Comparison of ENCODE assay signal across 1 cellular context in the genomic region with DNA sequence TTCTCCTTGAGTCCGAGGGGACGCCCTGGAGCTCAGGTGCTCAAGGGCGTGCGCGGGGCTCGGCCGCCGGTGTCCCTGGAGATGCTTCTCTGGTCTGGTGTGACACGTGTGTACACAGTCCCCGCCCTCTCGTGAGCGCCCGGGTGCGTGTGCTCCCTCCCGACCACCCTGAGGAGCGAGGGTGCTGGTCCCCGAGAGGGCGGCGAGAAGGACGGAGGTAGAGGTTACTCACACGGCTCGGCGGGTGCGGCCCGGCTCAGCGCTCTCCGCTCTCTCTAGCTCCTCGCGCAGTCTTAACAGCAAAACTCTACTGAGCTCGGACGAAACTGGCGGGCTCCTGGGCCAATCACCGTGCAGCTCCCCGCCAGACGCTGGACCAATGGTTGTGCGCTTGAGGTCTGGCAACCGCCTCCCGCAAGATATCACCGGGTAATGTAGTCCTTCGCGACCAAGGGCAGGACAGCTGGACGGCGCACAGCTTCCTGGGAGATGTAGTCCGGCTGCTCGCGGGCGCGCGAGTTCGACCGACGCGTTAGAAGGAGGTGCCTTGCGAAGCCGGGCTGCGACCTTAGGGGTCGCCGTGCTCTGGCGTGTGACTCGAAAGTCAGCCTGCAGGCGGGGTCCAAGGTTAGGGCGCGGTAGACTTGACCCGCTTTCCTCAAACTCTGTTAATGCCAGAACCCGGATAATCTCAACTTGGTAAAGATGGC.
TF ChIP-seq lines count a peak whose summit lies in the region.

A gene (minus strand): TSS at position 312 of the 710 bp plus-strand sequence. CDS start 2,669 bp downstream, outside the sequence.

TF ChIP-seq in HepG2, 621 proteins besides CTCF, POLR2A, EP300 and RAD21 (continued from another document and continues in another):
- peak; percentile 71; the same call in 1 of the 2 replicates for TF ChIP-seq ZNF430 (CRISPR knock-in tag; IDR thresholded peaks at IDR 0.05)
- no peak for TF ChIP-seq MBNL3 (CRISPR knock-in tag; conservative IDR thresholded peaks at IDR 0.05)
- TF ChIP-seq ZNF121 (CRISPR knock-in tag; IDR thresholded peaks at IDR 0.05): no peak
- TF ChIP-seq EEA1 (CRISPR knock-in tag; IDR thresholded peaks at IDR 0.05; ENCODE audit: borderline replicate concordance): 0 out of 2 replicates have a peak, but pooled peaks have one; percentile 79
- peak; percentile 98 for TF ChIP-seq ZNF501 (CRISPR knock-in tag; IDR thresholded peaks at IDR 0.05)
- peak; percentile 91 for TF ChIP-seq RARA (CRISPR knock-in tag; IDR thresholded peaks at IDR 0.05)
- TF ChIP-seq SP140L (CRISPR knock-in tag; IDR thresholded peaks at IDR 0.05; ENCODE audit: borderline replicate concordance): no peak
- TF ChIP-seq NPAS2 (CRISPR knock-in tag; IDR thresholded peaks at IDR 0.05; ENCODE audit: borderline replicate concordance): no peak
- TF ChIP-seq, protein P1, sequence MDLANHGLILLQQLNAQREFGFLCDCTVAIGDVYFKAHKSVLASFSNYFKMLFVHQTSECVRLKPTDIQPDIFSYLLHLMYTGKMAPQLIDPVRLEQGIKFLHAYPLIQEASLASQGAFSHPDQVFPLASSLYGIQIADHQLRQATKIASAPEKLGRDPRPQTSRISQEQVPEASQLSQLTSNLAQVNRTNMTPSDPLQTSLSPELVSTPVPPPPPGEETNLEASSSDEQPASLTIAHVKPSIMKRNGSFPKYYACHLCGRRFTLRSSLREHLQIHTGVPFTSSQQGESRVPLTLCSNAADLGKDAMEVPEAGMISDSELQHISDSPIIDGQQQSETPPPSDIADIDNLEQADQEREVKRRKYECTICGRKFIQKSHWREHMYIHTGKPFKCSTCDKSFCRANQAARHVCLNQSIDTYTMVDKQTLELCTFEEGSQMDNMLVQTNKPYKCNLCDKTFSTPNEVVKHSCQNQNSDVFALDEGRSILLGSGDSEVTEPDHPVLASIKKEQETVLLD (CRISPR knock-in tag; IDR thresholded peaks at IDR 0.05; ENCODE audit: low read depth): no peak
- TF ChIP-seq, protein P2, sequence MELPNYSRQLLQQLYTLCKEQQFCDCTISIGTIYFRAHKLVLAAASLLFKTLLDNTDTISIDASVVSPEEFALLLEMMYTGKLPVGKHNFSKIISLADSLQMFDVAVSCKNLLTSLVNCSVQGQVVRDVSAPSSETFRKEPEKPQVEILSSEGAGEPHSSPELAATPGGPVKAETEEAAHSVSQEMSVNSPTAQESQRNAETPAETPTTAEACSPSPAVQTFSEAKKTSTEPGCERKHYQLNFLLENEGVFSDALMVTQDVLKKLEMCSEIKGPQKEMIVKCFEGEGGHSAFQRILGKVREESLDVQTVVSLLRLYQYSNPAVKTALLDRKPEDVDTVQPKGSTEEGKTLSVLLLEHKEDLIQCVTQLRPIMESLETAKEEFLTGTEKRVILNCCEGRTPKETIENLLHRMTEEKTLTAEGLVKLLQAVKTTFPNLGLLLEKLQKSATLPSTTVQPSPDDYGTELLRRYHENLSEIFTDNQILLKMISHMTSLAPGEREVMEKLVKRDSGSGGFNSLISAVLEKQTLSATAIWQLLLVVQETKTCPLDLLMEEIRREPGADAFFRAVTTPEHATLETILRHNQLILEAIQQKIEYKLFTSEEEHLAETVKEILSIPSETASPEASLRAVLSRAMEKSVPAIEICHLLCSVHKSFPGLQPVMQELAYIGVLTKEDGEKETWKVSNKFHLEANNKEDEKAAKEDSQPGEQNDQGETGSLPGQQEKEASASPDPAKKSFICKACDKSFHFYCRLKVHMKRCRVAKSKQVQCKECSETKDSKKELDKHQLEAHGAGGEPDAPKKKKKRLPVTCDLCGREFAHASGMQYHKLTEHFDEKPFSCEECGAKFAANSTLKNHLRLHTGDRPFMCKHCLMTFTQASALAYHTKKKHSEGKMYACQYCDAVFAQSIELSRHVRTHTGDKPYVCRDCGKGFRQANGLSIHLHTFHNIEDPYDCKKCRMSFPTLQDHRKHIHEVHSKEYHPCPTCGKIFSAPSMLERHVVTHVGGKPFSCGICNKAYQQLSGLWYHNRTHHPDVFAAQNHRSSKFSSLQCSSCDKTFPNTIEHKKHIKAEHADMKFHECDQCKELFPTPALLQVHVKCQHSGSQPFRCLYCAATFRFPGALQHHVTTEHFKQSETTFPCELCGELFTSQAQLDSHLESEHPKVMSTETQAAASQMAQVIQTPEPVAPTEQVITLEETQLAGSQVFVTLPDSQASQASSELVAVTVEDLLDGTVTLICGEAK (IDR thresholded peaks at IDR 0.05): no peak
- TF ChIP-seq, protein P2 (CRISPR knock-in tag; IDR thresholded peaks at IDR 0.05): no peak; the same call in 1 of the 2 replicates
- TF ChIP-seq ZNF225 (CRISPR knock-in tag; IDR thresholded peaks at IDR 0.05): peak; percentile 83
- peak; percentile 48 for TF ChIP-seq ZNF883 (CRISPR knock-in tag; IDR thresholded peaks at IDR 0.05; ENCODE audit: not compliant biosample characterization)
- no peak for TF ChIP-seq CENPT (CRISPR knock-in tag; IDR thresholded peaks at IDR 0.05; ENCODE audit: low read depth)
- TF ChIP-seq, protein P3, sequence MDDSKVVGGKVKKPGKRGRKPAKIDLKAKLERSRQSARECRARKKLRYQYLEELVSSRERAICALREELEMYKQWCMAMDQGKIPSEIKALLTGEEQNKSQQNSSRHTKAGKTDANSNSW (CRISPR knock-in tag; IDR thresholded peaks at IDR 0.05; ENCODE audit: borderline replicate concordance): no peak
- peak; percentile 81; the same call in 1 of the 2 replicates for TF ChIP-seq ZNF792 (CRISPR knock-in tag; IDR thresholded peaks at IDR 0.05)
- TF ChIP-seq, protein P4, sequence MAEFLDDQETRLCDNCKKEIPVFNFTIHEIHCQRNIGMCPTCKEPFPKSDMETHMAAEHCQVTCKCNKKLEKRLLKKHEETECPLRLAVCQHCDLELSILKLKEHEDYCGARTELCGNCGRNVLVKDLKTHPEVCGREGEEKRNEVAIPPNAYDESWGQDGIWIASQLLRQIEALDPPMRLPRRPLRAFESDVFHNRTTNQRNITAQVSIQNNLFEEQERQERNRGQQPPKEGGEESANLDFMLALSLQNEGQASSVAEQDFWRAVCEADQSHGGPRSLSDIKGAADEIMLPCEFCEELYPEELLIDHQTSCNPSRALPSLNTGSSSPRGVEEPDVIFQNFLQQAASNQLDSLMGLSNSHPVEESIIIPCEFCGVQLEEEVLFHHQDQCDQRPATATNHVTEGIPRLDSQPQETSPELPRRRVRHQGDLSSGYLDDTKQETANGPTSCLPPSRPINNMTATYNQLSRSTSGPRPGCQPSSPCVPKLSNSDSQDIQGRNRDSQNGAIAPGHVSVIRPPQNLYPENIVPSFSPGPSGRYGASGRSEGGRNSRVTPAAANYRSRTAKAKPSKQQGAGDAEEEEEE (CRISPR knock-in tag; IDR thresholded peaks at IDR 0.05; ENCODE audit: borderline replicate concordance): no peak
- TF ChIP-seq, protein P5, sequence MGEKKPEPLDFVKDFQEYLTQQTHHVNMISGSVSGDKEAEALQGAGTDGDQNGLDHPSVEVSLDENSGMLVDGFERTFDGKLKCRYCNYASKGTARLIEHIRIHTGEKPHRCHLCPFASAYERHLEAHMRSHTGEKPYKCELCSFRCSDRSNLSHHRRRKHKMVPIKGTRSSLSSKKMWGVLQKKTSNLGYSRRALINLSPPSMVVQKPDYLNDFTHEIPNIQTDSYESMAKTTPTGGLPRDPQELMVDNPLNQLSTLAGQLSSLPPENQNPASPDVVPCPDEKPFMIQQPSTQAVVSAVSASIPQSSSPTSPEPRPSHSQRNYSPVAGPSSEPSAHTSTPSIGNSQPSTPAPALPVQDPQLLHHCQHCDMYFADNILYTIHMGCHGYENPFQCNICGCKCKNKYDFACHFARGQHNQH (CRISPR knock-in tag; IDR thresholded peaks at IDR 0.05): peak; percentile 94
- TF ChIP-seq, protein P6, sequence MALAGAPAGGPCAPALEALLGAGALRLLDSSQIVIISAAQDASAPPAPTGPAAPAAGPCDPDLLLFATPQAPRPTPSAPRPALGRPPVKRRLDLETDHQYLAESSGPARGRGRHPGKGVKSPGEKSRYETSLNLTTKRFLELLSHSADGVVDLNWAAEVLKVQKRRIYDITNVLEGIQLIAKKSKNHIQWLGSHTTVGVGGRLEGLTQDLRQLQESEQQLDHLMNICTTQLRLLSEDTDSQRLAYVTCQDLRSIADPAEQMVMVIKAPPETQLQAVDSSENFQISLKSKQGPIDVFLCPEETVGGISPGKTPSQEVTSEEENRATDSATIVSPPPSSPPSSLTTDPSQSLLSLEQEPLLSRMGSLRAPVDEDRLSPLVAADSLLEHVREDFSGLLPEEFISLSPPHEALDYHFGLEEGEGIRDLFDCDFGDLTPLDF (CRISPR knock-in tag; IDR thresholded peaks at IDR 0.05): peak; percentile 89
- TF ChIP-seq, protein P7, sequence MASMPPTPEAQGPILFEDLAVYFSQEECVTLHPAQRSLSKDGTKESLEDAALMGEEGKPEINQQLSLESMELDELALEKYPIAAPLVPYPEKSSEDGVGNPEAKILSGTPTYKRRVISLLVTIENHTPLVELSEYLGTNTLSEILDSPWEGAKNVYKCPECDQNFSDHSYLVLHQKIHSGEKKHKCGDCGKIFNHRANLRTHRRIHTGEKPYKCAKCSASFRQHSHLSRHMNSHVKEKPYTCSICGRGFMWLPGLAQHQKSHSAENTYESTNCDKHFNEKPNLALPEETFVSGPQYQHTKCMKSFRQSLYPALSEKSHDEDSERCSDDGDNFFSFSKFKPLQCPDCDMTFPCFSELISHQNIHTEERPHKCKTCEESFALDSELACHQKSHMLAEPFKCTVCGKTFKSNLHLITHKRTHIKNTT (CRISPR knock-in tag; IDR thresholded peaks at IDR 0.05): no peak
- peak; percentile 95 for TF ChIP-seq GABPB1 (CRISPR knock-in tag; IDR thresholded peaks at IDR 0.05)
- peak; percentile 68; the same call in 1 of the 2 replicates for TF ChIP-seq ZMYM3 (CRISPR knock-in tag; IDR thresholded peaks at IDR 0.05)
- peak; percentile 52; the same call in 1 of the 2 replicates for TF ChIP-seq ATF7-NPFF (CRISPR knock-in tag; IDR thresholded peaks at IDR 0.05; ENCODE audit: low read depth)
- TF ChIP-seq, protein P8, sequence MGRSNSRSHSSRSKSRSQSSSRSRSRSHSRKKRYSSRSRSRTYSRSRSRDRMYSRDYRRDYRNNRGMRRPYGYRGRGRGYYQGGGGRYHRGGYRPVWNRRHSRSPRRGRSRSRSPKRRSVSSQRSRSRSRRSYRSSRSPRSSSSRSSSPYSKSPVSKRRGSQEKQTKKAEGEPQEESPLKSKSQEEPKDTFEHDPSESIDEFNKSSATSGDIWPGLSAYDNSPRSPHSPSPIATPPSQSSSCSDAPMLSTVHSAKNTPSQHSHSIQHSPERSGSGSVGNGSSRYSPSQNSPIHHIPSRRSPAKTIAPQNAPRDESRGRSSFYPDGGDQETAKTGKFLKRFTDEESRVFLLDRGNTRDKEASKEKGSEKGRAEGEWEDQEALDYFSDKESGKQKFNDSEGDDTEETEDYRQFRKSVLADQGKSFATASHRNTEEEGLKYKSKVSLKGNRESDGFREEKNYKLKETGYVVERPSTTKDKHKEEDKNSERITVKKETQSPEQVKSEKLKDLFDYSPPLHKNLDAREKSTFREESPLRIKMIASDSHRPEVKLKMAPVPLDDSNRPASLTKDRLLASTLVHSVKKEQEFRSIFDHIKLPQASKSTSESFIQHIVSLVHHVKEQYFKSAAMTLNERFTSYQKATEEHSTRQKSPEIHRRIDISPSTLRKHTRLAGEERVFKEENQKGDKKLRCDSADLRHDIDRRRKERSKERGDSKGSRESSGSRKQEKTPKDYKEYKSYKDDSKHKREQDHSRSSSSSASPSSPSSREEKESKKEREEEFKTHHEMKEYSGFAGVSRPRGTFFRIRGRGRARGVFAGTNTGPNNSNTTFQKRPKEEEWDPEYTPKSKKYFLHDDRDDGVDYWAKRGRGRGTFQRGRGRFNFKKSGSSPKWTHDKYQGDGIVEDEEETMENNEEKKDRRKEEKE (IDR thresholded peaks at IDR 0.05): no peak
- TF ChIP-seq ZNF563 (CRISPR knock-in tag; IDR thresholded peaks at IDR 0.05): no peak; the same call in 1 of the 2 replicates
- no peak for TF ChIP-seq HNRNPL (IDR thresholded peaks at IDR 0.05; ENCODE audit: low read depth, low read length)
- no peak for TF ChIP-seq LCORL (IDR thresholded peaks at IDR 0.05)
- TF ChIP-seq LCORL (CRISPR knock-in tag; IDR thresholded peaks at IDR 0.05): peak; percentile 88
- TF ChIP-seq ZNF678 (CRISPR knock-in tag; IDR thresholded peaks at IDR 0.05): no peak
- TF ChIP-seq, protein P9, sequence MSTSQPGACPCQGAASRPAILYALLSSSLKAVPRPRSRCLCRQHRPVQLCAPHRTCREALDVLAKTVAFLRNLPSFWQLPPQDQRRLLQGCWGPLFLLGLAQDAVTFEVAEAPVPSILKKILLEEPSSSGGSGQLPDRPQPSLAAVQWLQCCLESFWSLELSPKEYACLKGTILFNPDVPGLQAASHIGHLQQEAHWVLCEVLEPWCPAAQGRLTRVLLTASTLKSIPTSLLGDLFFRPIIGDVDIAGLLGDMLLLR (CRISPR knock-in tag; IDR thresholded peaks at IDR 0.05): peak; percentile 86; the same call in 1 of the 2 replicates
- TF ChIP-seq ZNF775 (CRISPR knock-in tag; IDR thresholded peaks at IDR 0.05; ENCODE audit: borderline replicate concordance): no peak
- peak; percentile 14; the same call in 1 of the 2 replicates for TF ChIP-seq BHLHE40 (IDR thresholded peaks at IDR 0.05; ENCODE audit: low read length)
- peak; percentile 90 for TF ChIP-seq TBX2 (CRISPR knock-in tag; IDR thresholded peaks at IDR 0.05; ENCODE audit: borderline replicate concordance)
- peak; percentile 87 for TF ChIP-seq RBM39 (IDR thresholded peaks at IDR 0.05; ENCODE audit: low read depth, low read length, poor library complexity, severe bottlenecking)
- TF ChIP-seq HOXA7 (CRISPR knock-in tag; IDR thresholded peaks at IDR 0.05): no peak
- TF ChIP-seq MTA3 (CRISPR knock-in tag; IDR thresholded peaks at IDR 0.05): no peak
- TF ChIP-seq SP2 (CRISPR knock-in tag; IDR thresholded peaks at IDR 0.05): peak; percentile 100
- TF ChIP-seq MZF1 (CRISPR knock-in tag; IDR thresholded peaks at IDR 0.05; ENCODE audit: borderline replicate concordance): 0 out of 2 replicates have a peak, but pooled peaks have one; percentile 22
- TF ChIP-seq MAF1 (CRISPR knock-in tag; IDR thresholded peaks at IDR 0.05; ENCODE audit: borderline replicate concordance): no peak
